Comparison of ENCODE assay signal across 20 cellular contexts in genomic region chr9:72220589-72220988, GRCh38.
"Had no signal": no experiment of that assay in that cellular context is flagged by ENCODE, and none has a peak within 500 bp of the region (broad histone marks: within the 10 kb centered on the region; RNA-seq: fewer than 3 reads in every experiment).

No MANE protein-coding gene starts in this region.

- H3K36me3 Mint-ChIP-seq: naive thymus-derived CD8-positive, alpha-beta T cell had no signal

- H3K27ac Mint-ChIP-seq: naive thymus-derived CD8-positive, alpha-beta T cell; progenitor cell of endocrine pancreas had no signal

- ATAC-seq: heart right ventricle; left lung; naive thymus-derived CD8-positive, alpha-beta T cell; upper lobe of right lung had no signal

- DNase-seq: heart right ventricle; islet precursor cell; lower lobe of right lung; mammary epithelial cell; mesenchymal stem cell; naive thymus-derived CD8-positive, alpha-beta T cell; ovary; right lobe of liver; stimulated activated CD4-positive, alpha-beta T cell treated with anti-CD3 and anti-CD28 coated beads, Interleukin-1b, Interleukin-23, amount 100 ng/mL, for 48 hours; stimulated activated CD4-positive, alpha-beta T cell treated with anti-CD3 and anti-CD28 coated beads, Interleukin-2, amount 100 ng/mL, for 48 hours; stimulated activated CD4-positive, alpha-beta T cell treated with anti-CD3 and anti-CD28 coated beads, Interleukin-4, amount 100 ng/mL, for 4 hours; stimulated activated CD8-positive, alpha-beta memory T cell treated with anti-CD3 and anti-CD28 coated beads, Interleukin-4, amount 100 ng/mL, for 48 hours; stimulated activated naive CD4-positive, alpha-beta T cell; stomach; testis; thyroid gland; transverse colon; upper lobe of right lung had no signal

- H3K4me1 Mint-ChIP-seq: naive thymus-derived CD8-positive, alpha-beta T cell had no signal

- H3K4me3 Mint-ChIP-seq: naive thymus-derived CD8-positive, alpha-beta T cell had no signal

- H3K27me3 Mint-ChIP-seq: progenitor cell of endocrine pancreas had no signal
